34 cellular contexts compared by ENCODE assay signal in genomic region chr3:131532645-131533044, GRCh38.
"Had no signal": no experiment of that assay in that cellular context is flagged by ENCODE, and none has a peak within 500 bp of the region (broad histone marks: within the 10 kb centered on the region; RNA-seq: fewer than 3 reads in every experiment).

No MANE protein-coding gene starts in this region.

- H3K4me1 ChIP-seq: adrenal gland, ascending aorta, body of pancreas, breast epithelium had no signal

- ATAC-seq: activated naive CD4-positive, alpha-beta T cell treated with anti-CD3 and anti-CD28 coated beads, Interleukin-2, amount 50 U/mL, for 72 hours; activated naive CD8-positive, alpha-beta T cell treated with anti-CD3 and anti-CD28 coated beads, Interleukin-2, amount 50 U/mL, for 24 hours; activated T-cell treated with anti-CD3 and anti-CD28 coated beads, Interleukin-2, amount 50 U/mL, for 4 hours; activated T-cell treated with anti-CD3 and anti-CD28 coated beads, Interleukin-2, amount 50 U/mL, for 72 hours; activated T-helper 17 cell treated with anti-CD3 and anti-CD28 coated beads, Interleukin-2, amount 50 U/mL, for 72 hours; body of pancreas had no signal

- H3K27me3 ChIP-seq: adrenal gland, ascending aorta, body of pancreas, brain microvascular endothelial cell, breast epithelium, cardiac muscle cell had no signal

- H3K27ac ChIP-seq: adrenal gland, ascending aorta, body of pancreas, brain microvascular endothelial cell, breast epithelium, cardiac muscle cell had no signal

- H3K36me3 ChIP-seq: adrenal gland, ascending aorta, brain microvascular endothelial cell, breast epithelium, cardiac muscle cell had no signal

- DNase-seq: activated effector memory CD4-positive, alpha-beta T cell treated with anti-CD3 and anti-CD28 coated beads, Interleukin-2, amount 50 U/mL, for 16 hours; activated effector memory CD4-positive, alpha-beta T cell treated with Interleukin-2 at 50 U/mL for 16 hours; activated gamma-delta T cell; activated gamma-delta T cell treated with Interleukin-2 at 50 U/mL for 16 hours; activated naive CD4-positive, alpha-beta T cell; activated naive CD4-positive, alpha-beta T cell treated with anti-CD3 and anti-CD28 coated beads for 36 hours; activated naive CD4-positive, alpha-beta T cell treated with anti-CD3 and anti-CD28 coated beads, Interleukin-2, amount 10 ng/mL, durations not matched to agents 7 days and 5 days; activated naive CD4-positive, alpha-beta T cell treated with anti-CD3 and anti-CD28 coated beads, Interleukin-2, amount 50 U/mL, for 16 hours; activated naive CD4-positive, alpha-beta T cell treated with Interleukin-2 at 50 U/mL for 16 hours; activated naive CD8-positive, alpha-beta T cell treated with anti-CD3 and anti-CD28 coated beads for 36 hours; activated naive CD8-positive, alpha-beta T cell treated with anti-CD3 and anti-CD28 coated beads, Interleukin-2, amount 10 ng/mL, durations not matched to agents 7 days and 5 days; activated naive CD8-positive, alpha-beta T cell treated with anti-CD3 and anti-CD28 coated beads, Interleukin-2, amount 50 U/mL, for 24 hours; activated T-cell treated with anti-CD3 and anti-CD28 coated beads, Interleukin-2, amount 50 U/mL, for 1 hour; activated T-cell treated with anti-CD3 and anti-CD28 coated beads, Interleukin-2, amount 50 U/mL, for 24 hours; activated T-cell treated with anti-CD3 and anti-CD28 coated beads, Interleukin-2, amount 50 U/mL, for 4 hours; activated T-cell treated with anti-CD3 and anti-CD28 coated beads, Interleukin-2, amount 50 U/mL, for 48 hours; activated T-cell treated with anti-CD3 and anti-CD28 coated beads, Interleukin-2, amount 50 U/mL, for 72 hours; adrenal gland; amniotic stem cell; amygdala; anterior cingulate cortex; aorta; body of pancreas; brain microvascular endothelial cell; caudate nucleus; central memory CD4-positive, alpha-beta T cell; cerebellar nuclear complex had no signal

- FAIRE-seq: astrocyte, bronchial epithelial cell had no signal

- H3K9me3 ChIP-seq: adrenal gland, ascending aorta, body of pancreas, breast epithelium had no signal

- H3K4me3 ChIP-seq: adrenal gland, ascending aorta, body of pancreas, breast epithelium, cardiac muscle cell had no signal
